In the genomic region with DNA sequence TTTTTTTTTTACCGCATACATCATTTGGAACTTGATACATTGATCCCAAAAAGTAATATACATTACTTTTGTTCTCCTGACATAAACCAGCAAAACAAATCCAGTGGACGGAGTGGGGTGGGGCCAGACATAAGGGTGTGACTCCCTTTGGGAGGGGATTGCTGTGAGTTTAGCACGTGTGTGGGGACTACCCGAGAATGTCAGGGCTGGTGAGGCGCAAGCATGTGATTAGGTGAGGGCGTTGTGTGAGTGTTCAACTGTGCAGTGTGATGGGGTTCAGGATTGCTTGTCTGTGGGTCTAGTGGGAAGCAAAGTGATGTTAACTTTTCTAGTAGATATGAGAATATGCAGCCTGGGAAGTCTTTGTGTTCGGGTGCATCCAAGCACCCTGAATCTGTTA, we compare ENCODE assay signal across 29 cellular contexts.
"Had no signal": no experiment of that assay in that cellular context is flagged by ENCODE, and none has a peak within 500 bp of the region (broad histone marks: within the 10 kb centered on the region; RNA-seq: fewer than 3 reads in every experiment).

No MANE protein-coding gene starts in this region.

- DNase-seq: activated B cell treated with CpG ODN at 0.5 μM for 24 hours; activated CD4-positive, alpha-beta memory T cell treated with anti-CD3 and anti-CD28 coated beads for 36 hours; activated CD4-positive, alpha-beta T cell treated with anti-CD3 and anti-CD28 coated beads for 4 hours; activated CD4-positive, alpha-beta T cell treated with anti-CD3 and anti-CD28 coated beads, Interleukin-2, amount 10 ng/mL, durations not matched to agents 24 days and 14 days; activated CD4-positive, alpha-beta T cell treated with anti-CD3 and anti-CD28 coated beads, Interleukin-2, amount 50 U/mL, for 1 hour; activated CD4-positive, alpha-beta T cell treated with anti-CD3 and anti-CD28 coated beads, Interleukin-2, amount 50 U/mL, for 4 hours; activated CD4-positive, CD25-positive, alpha-beta regulatory T cell treated with anti-CD3 and anti-CD28 coated beads, Interleukin-2, amount 50 U/mL, for 72 hours; activated CD8-positive, alpha-beta memory T cell treated with anti-CD3 and anti-CD28 coated beads, Interleukin-2, amount 10 ng/mL, durations not matched to agents 7 days and 5 days; activated CD8-positive, alpha-beta T cell treated with anti-CD3 and anti-CD28 coated beads for 36 hours; activated effector memory CD4-positive, alpha-beta T cell treated with anti-CD3 and anti-CD28 coated beads, Interleukin-2, amount 50 U/mL, for 16 hours; activated gamma-delta T cell treated with Interleukin-2 at 50 U/mL for 16 hours; activated naive CD4-positive, alpha-beta T cell; activated naive CD4-positive, alpha-beta T cell treated with anti-CD3 and anti-CD28 coated beads for 36 hours; activated naive CD4-positive, alpha-beta T cell treated with anti-CD3 and anti-CD28 coated beads, Interleukin-2, amount 50 U/mL, for 16 hours; activated naive CD8-positive, alpha-beta T cell treated with anti-CD3 and anti-CD28 coated beads for 36 hours; activated T-cell treated with anti-CD3 and anti-CD28 coated beads for 4 hours; activated T-cell treated with anti-CD3 and anti-CD28 coated beads, Interleukin-2, amount 50 U/mL, for 1 hour; activated T-cell treated with anti-CD3 and anti-CD28 coated beads, Interleukin-2, amount 50 U/mL, for 4 hours; activated T-cell treated with anti-CD3 and anti-CD28 coated beads, Interleukin-2, amount 50 U/mL, for 72 hours; amniotic stem cell; aorta; body of pancreas; brain microvascular endothelial cell; central memory CD4-positive, alpha-beta T cell; T-helper 1 cell; T-helper 2 cell; T-helper 9 cell had no signal

- ATAC-seq: activated CD8-positive, alpha-beta memory T cell treated with anti-CD3 and anti-CD28 coated beads, Interleukin-2, amount 10 ng/mL, durations not matched to agents 7 days and 5 days; activated CD8-positive, alpha-beta T cell treated with anti-CD3 and anti-CD28 coated beads for 36 hours; activated naive CD4-positive, alpha-beta T cell treated with anti-CD3 and anti-CD28 coated beads, Interleukin-2, amount 50 U/mL, for 72 hours; activated T-cell treated with anti-CD3 and anti-CD28 coated beads, Interleukin-2, amount 50 U/mL, for 4 hours; activated T-cell treated with anti-CD3 and anti-CD28 coated beads, Interleukin-2, amount 50 U/mL, for 72 hours; activated T-helper 17 cell treated with anti-CD3 and anti-CD28 coated beads, Interleukin-2, amount 50 U/mL, for 72 hours; body of pancreas had no signal
